3 cellular contexts compared by ENCODE assay signal in genomic region chr15:30407636-30408035, GRCh38. TPM values are rescaled to one million over a fixed set of nuclear protein-coding genes. Genes with fewer than 3 reads are reported as not detected.
"Had no signal": no experiment of that assay in that cellular context is flagged by ENCODE, and none has a peak within 500 bp of the region (broad histone marks: within the 10 kb centered on the region; RNA-seq: fewer than 3 reads in every experiment).

No MANE protein-coding gene starts in this region.

RNA-seq across cellular contexts. Expression of gene CHRFAM7A, which starts 14.3 kb away (rescaled TPM):
- total RNA-seq: activated B cell treated with CpG ODN at 0.5 μM for 24 hours; activated CD4-positive, alpha-beta T cell treated with anti-CD3 and anti-CD28 coated beads for 36 hours; activated T-helper 1 cell treated with anti-CD3 and anti-CD28 coated beads, Interleukin-12 subunit alpha, Interleukin-12 subunit beta, Interleukin-2, Interleukin-4 antibody, amounts not matched to agents 30 ng/mL and 10 ng/mL and 1 ng/mL, durations not matched to agents 14 hours and 24 hours and 36 hours had no signal
